In genomic region chr19:51339313-51339686, GRCh38 we compare ENCODE assay signal across 8 cellular contexts. TPM values are rescaled to one million over a fixed set of nuclear protein-coding genes. Genes with fewer than 3 reads are reported as not detected.
A peak's percentile ranks its signal among the peaks of the same experiment; 100 is the strongest.
DNase-seq lines count a peak whose midpoint lies in the region; ATAC-seq, FAIRE-seq and TF ChIP-seq lines count a peak whose summit lies in the region.

No MANE protein-coding gene starts in this region.

- H3K4me1 Mint-ChIP-seq in CD4-positive, CD25-positive, alpha-beta regulatory T cell, result peaks cover 0 to 18% (median 11%) of the 10 kb centered on the region in 4 donors
- H3K4me1 Mint-ChIP-seq in H9, result peaks cover 23 to 29% of the 10 kb centered on the region in 2 experiments
- H3K4me1 Mint-ChIP-seq in activated naive CD8-positive, alpha-beta T cell treated with anti-CD3 and anti-CD28 coated beads, Interleukin-2, amount 50 U/mL, for 24 hours, result peaks cover 23% of the 10 kb centered on the region

- no TSS peak for BruUV-seq in HepG2 (replicated peaks; lab: Mats Ljungman, UMichigan)

- H3K79me1 ChIP-seq in H9 (ENCODE audit: insufficient read depth, low read depth, low read length, poor library complexity, severe bottlenecking), result no peaks in the 10 kb centered on the region

- H2AK5ac ChIP-seq in H9 (ENCODE audit: insufficient read length, low read length), result no peak overlapping the region

- no peak for ATAC-seq in CD4-positive, CD25-positive, alpha-beta regulatory T cell (ENCODE audit: low read depth in 2 of 2)
- ATAC-seq in activated naive CD8-positive, alpha-beta T cell treated with anti-CD3 and anti-CD28 coated beads, Interleukin-2, amount 50 U/mL, for 24 hours, result no peak
- ATAC-seq in HepG2 (no peak), upper lobe of left lung (ENCODE audit: low FRiP score in 2 of 2) (no peak), HG02885 (IDR thresholded peaks at IDR 0.05; ENCODE audit: poor library complexity, unreplicated experiment) (no peak)

- 0 out of 4 replicates have a peak, but pooled peaks of 1 of the 2 experiments have one; percentile 6 for TF ChIP-seq POLR2A in HepG2 (IDR thresholded peaks at IDR 0.05; ENCODE audit: insufficient read depth in 1 of 2, low read depth in 2 of 2, low read length in 2 of 2)
- TF ChIP-seq POLR2A in upper lobe of left lung (IDR thresholded peaks at IDR 0.05), result no peak

- peak overlapping the region; percentile 73 for H3K4me3 ChIP-seq in CD4-positive, CD25-positive, alpha-beta regulatory T cell (ENCODE audit: low read depth, low read length)
- H3K4me3 ChIP-seq in HepG2 (replicated peaks in 1 of 3; ENCODE audit: insufficient read depth in 1 of 3, low read depth in 2 of 3, low read length in 3 of 3) (peak overlapping the region; percentile 67 to 80 (median 80)), upper lobe of left lung (peak overlapping the region; percentile 56 to 77 (median 70))

- H2AFZ ChIP-seq in H9 (ENCODE audit: low read length) (peak overlapping the region; percentile 76), HepG2 (ENCODE audit: low read length) (no peak overlapping the region)

- TF ChIP-seq RAD21 in HepG2 (CRISPR knock-in tag; IDR thresholded peaks at IDR 0.05), result no peak

- peaks cover 14% of the 10 kb centered on the region for H3K27me3 Mint-ChIP-seq in CD4-positive, CD25-positive, alpha-beta regulatory T cell
- peaks cover 19% of the 10 kb centered on the region for H3K27me3 Mint-ChIP-seq in H9 (ENCODE audit: low read depth)
- peaks cover 5% of the 10 kb centered on the region for H3K27me3 Mint-ChIP-seq in activated naive CD8-positive, alpha-beta T cell treated with anti-CD3 and anti-CD28 coated beads, Interleukin-2, amount 50 U/mL, for 24 hours

- no peak overlapping the region for H4K91ac ChIP-seq in H9 (ENCODE audit: insufficient read length, low read depth, low read length)

- no peaks in the 10 kb centered on the region for H3K36me3 Mint-ChIP-seq in CD4-positive, CD25-positive, alpha-beta regulatory T cell
- H3K36me3 Mint-ChIP-seq in H9 (ENCODE audit: insufficient read depth in 1 of 3, low read depth in 3 of 3), result peaks cover 5 to 11% (median 9%) of the 10 kb centered on the region in 3 experiments; a peak in 6 of 7 replicates
- H3K36me3 Mint-ChIP-seq in activated naive CD8-positive, alpha-beta T cell treated with anti-CD3 and anti-CD28 coated beads, Interleukin-2, amount 50 U/mL, for 24 hours (ENCODE audit: low read depth), result peaks cover 1% of the 10 kb centered on the region

- H3K79me2 ChIP-seq in H9 (ENCODE audit: insufficient read depth, low read length) (no peaks in the 10 kb centered on the region), HepG2 (ENCODE audit: insufficient read depth, low read length) (no peaks in the 10 kb centered on the region)

- in situ Hi-C loops in HepG2 (cut with HindIII; ENCODE audit: extremely low pct_ligation_motif_present, low pct_unique_long_range_greater_than_20kb), result no loop called here

- no peaks in the 10 kb centered on the region for H4K20me1 ChIP-seq in H9 (ENCODE audit: control insufficient read depth, insufficient read depth, insufficient read length)
- peaks cover 7% of the 10 kb centered on the region; the same call in 1 of the 2 replicates for H4K20me1 ChIP-seq in HepG2 (ENCODE audit: insufficient read depth, low read length)

- no CpG with 5 or more reads among the region's 10 CpGs for WGBS in H9 (ENCODE audit: extremely low coverage, insufficient read length, low lambda C conversion rate)
- WGBS in HepG2 (ENCODE audit: low lambda C conversion rate), result 60% methylated on average over 10 of the region's 10 CpGs
- whole genome bisulfite sequencing in upper lobe of left lung, 2 donors, result 1% methylated on average over 10 of the region's 10 CpGs

- H3K27me3 ChIP-seq in CD4-positive, CD25-positive, alpha-beta regulatory T cell (ENCODE audit: control insufficient read depth, insufficient read depth, low read length), result no peaks in the 10 kb centered on the region
- H3K27me3 ChIP-seq in H9 (ENCODE audit: insufficient read depth, low read length) (no peaks in the 10 kb centered on the region), HepG2 (ENCODE audit: control insufficient read depth in 1 of 2, insufficient read depth in 2 of 2, low read length in 2 of 2) (no peaks in the 10 kb centered on the region), upper lobe of left lung (no peaks in the 10 kb centered on the region)

- H3K4ac ChIP-seq in H9 (ENCODE audit: low read depth, low read length), result no peak overlapping the region

- no peak for FAIRE-seq in HepG2 (lab: Jason Lieb, UNC)

- no peak overlapping the region for H2BK15ac ChIP-seq in H9 (ENCODE audit: low read depth, low read length)

- H3K36me3 ChIP-seq in CD4-positive, CD25-positive, alpha-beta regulatory T cell (ENCODE audit: control insufficient read depth, insufficient read depth, low read length), result no peaks in the 10 kb centered on the region
- H3K36me3 ChIP-seq in HepG2 (replicated peaks in 1 of 2; ENCODE audit: control insufficient read depth in 1 of 2, insufficient read depth in 2 of 2, low read length in 2 of 2), result peaks cover 4 to 5% of the 10 kb centered on the region in 2 experiments; a peak in 3 of 5 replicates
- peaks cover 0 to 2% (median 0%) of the 10 kb centered on the region in 4 donors for H3K36me3 ChIP-seq in upper lobe of left lung

- H4K8ac ChIP-seq in H9 (replicated peaks; ENCODE audit: insufficient read length, low read depth, low read length), result no peak overlapping the region

- TF ChIP-seq CTCF in H9 (conservative IDR thresholded peaks at IDR 0.05) (no peak), HepG2 (CRISPR knock-in tag; IDR thresholded peaks at IDR 0.05) (no peak), upper lobe of left lung (IDR thresholded peaks at IDR 0.05) (no peak)

- H2BK12ac ChIP-seq in H9 (ENCODE audit: insufficient read length, low read depth, low read length), result no peak overlapping the region

- no peaks in the 10 kb centered on the region for H3K9me3 Mint-ChIP-seq in CD4-positive, CD25-positive, alpha-beta regulatory T cell
- no peaks in the 10 kb centered on the region; a peak in 1 of 5 replicates for H3K9me3 Mint-ChIP-seq in H9
- H3K9me3 Mint-ChIP-seq in activated naive CD8-positive, alpha-beta T cell treated with anti-CD3 and anti-CD28 coated beads, Interleukin-2, amount 50 U/mL, for 24 hours, result no peaks in the 10 kb centered on the region

- intact Hi-C loops in HepG2 (cut with micrococcal nuclease; ENCODE audit: unreplicated experiment), result loop anchor here (1.0 to 2.0 kb wide), 3 partner anchors 24 to 100 kb away; no protein-coding TSS in a partner anchor

- H2BK20ac ChIP-seq in H9 (ENCODE audit: low read depth, low read length, poor library complexity, severe bottlenecking), result no peak overlapping the region

- no peak overlapping the region for H2BK5ac ChIP-seq in H9 (ENCODE audit: insufficient read length, low read length)

- peak overlapping the region; percentile 84 to 94 (median 88) for H3K4me3 Mint-ChIP-seq in CD4-positive, CD25-positive, alpha-beta regulatory T cell
- peak overlapping the region; percentile 77 to 89 for H3K4me3 Mint-ChIP-seq in H9
- H3K4me3 Mint-ChIP-seq in activated naive CD8-positive, alpha-beta T cell treated with anti-CD3 and anti-CD28 coated beads, Interleukin-2, amount 50 U/mL, for 24 hours, result peak overlapping the region; percentile 87

- POLR2A ChIA-PET in HepG2 (lab: Yijun Ruan, JAX), result interaction anchor here (0.6 to 6.9 kb wide), 14 partner anchors 12 to 256 kb away, joined by 3 to 211 read pairs (median 9); partner anchors contain the start of genes ETFB, LIM2 and NKG7

- H4K5ac ChIP-seq in H9 (ENCODE audit: insufficient read length, low read depth, low read length), result no peak overlapping the region

- H3K9me3 ChIP-seq in CD4-positive, CD25-positive, alpha-beta regulatory T cell (ENCODE audit: control insufficient read depth in 2 of 2, low read length in 2 of 2), result no peaks in the 10 kb centered on the region
- H3K9me3 ChIP-seq in H9 (ENCODE audit: control insufficient read depth, low read depth, low read length) (no peaks in the 10 kb centered on the region), HepG2 (ENCODE audit: low read length) (no peaks in the 10 kb centered on the region), upper lobe of left lung (no peaks in the 10 kb centered on the region)

- peak overlapping the region in 2 of 3 donors; percentile 73 to 79 for H3K27ac Mint-ChIP-seq in CD4-positive, CD25-positive, alpha-beta regulatory T cell
- peak overlapping the region; percentile 87 to 98 (median 97); a peak in 6 of 7 replicates for H3K27ac Mint-ChIP-seq in H9
- peak overlapping the region; percentile 85 for H3K27ac Mint-ChIP-seq in activated naive CD8-positive, alpha-beta T cell treated with anti-CD3 and anti-CD28 coated beads, Interleukin-2, amount 50 U/mL, for 24 hours

- H2BK120ac ChIP-seq in H9 (ENCODE audit: low read depth, low read length, poor library complexity, severe bottlenecking), result no peak overlapping the region

- CTCF ChIA-PET in HepG2 (lab: Yijun Ruan, JAX; ENCODE audit: low intra/inter-chr PET ratio, low total read pairs), result interaction anchor here (1.0 to 3.1 kb wide), 5 partner anchors 28 to 99 kb away, joined by 3 to 38 read pairs (median 9); no protein-coding TSS in a partner anchor

- H3K23ac ChIP-seq in H9 (ENCODE audit: insufficient read length, low read depth, low read length), result no peak overlapping the region

- H3K18ac ChIP-seq in H9 (ENCODE audit: insufficient read length, low read depth, low read length), result no peak overlapping the region

- peak overlapping the region; percentile 81 for H3K4me2 ChIP-seq in H9 (ENCODE audit: insufficient read depth, insufficient read length, low read length)
- H3K4me2 ChIP-seq in HepG2 (ENCODE audit: low read depth, low read length), result peak overlapping the region; percentile 86

- no peak overlapping the region for H3K9ac ChIP-seq in H9 (ENCODE audit: extremely low read depth, insufficient read length, low read length)
- peak overlapping the region; percentile 53 for H3K9ac ChIP-seq in HepG2 (ENCODE audit: insufficient read depth, low read depth, low read length)

- peaks cover 17% of the 10 kb centered on the region for H3K4me1 ChIP-seq in CD4-positive, CD25-positive, alpha-beta regulatory T cell (ENCODE audit: control insufficient read depth, insufficient read depth, low read length, poor library complexity, severe bottlenecking)
- peaks cover 14% of the 10 kb centered on the region for H3K4me1 ChIP-seq in H9 (ENCODE audit: insufficient read depth, low read length)
- H3K4me1 ChIP-seq in HepG2 (ENCODE audit: insufficient read depth, low read length), result peaks cover 48% of the 10 kb centered on the region
- H3K4me1 ChIP-seq in upper lobe of left lung, result peaks cover 9 to 25% (median 20%) of the 10 kb centered on the region in 4 donors

- no peak overlapping the region for H3K56ac ChIP-seq in H9 (ENCODE audit: insufficient read length, low read depth, low read length)

- DNase-seq in CD4-positive, CD25-positive, alpha-beta regulatory T cell, result no peak
- DNase-seq in H9 (peak; percentile 87), HepG2 (ENCODE audit: low spot score) (no peak), upper lobe of left lung (no peak), NCI-H345 (lab: John Stamatoyannopoulos, UW) (no peak)
- DNase-seq in activated naive CD8-positive, alpha-beta T cell treated with anti-CD3 and anti-CD28 coated beads, Interleukin-2, amount 50 U/mL, for 24 hours, result no peak
- no peak for DNase-seq in effector CD8-positive, alpha-beta T cell (lab: John Stamatoyannopoulos, UW)

- no peak overlapping the region for H3T11ph ChIP-seq in H9 (ENCODE audit: low read length)

- peaks cover 6% of the 10 kb centered on the region for H3K23me2 ChIP-seq in H9 (ENCODE audit: insufficient read length, low read depth, low read length, poor library complexity, severe bottlenecking)

- H3K27ac ChIP-seq in CD4-positive, CD25-positive, alpha-beta regulatory T cell (ENCODE audit: insufficient read depth, low read length, poor library complexity, severe bottlenecking), result no peak overlapping the region
- H3K27ac ChIP-seq in H9 (ENCODE audit: insufficient read length, low read depth, low read length) (no peak overlapping the region), HepG2 (ENCODE audit: extremely low read length, insufficient read depth, low read length) (peak overlapping the region; percentile 40), upper lobe of left lung (peak overlapping the region; percentile 61 to 76 (median 64))

- no peak for TF ChIP-seq EP300 in HepG2 (IDR thresholded peaks at IDR 0.05; ENCODE audit: low read depth in 2 of 2, low read length in 2 of 2)
- no peak for TF ChIP-seq EP300 in HepG2 (CRISPR knock-in tag; IDR thresholded peaks at IDR 0.05; ENCODE audit: borderline replicate concordance)
- no peak for TF ChIP-seq EP300 in upper lobe of left lung (IDR thresholded peaks at IDR 0.05)

- no peak overlapping the region for H3K14ac ChIP-seq in H9 (ENCODE audit: insufficient read depth, low read length)

RNA-seq across cellular contexts. Expression of gene VSIG10L, which starts 2.6 kb away (rescaled TPM):
- total RNA-seq in CD4-positive, CD25-positive, alpha-beta regulatory T cell, result 0.27 TPM
- under 1 TPM in 2 of 4 donors, not detected in 2; 0.15 to 0.37 TPM for polyA plus RNA-seq in CD4-positive, CD25-positive, alpha-beta regulatory T cell
- total RNA-seq in H9 (2021) (5.3 and 5.6 TPM in 2 replicates), HepG2 (2016; rRNA removed; fragmentation: Illumina TruSeq; extraction: Trizol) (1.8 and 2.7 TPM in 2 replicates), upper lobe of left lung (10 to 100 TPM in 1 of 6 donors, 1 to 10 TPM in 4, under 1 TPM in 1; 0.76 to 13.6 (median 2.8) TPM)
- total RNA-seq in HepG2 (2016; cell fraction: cytosol; rRNA removed; fragmentation: Illumina TruSeq; extraction: Trizol; ENCODE audit: low read depth), result 0.62 and 1.0 TPM in 2 replicates
- 1.4 and 2.7 TPM in 2 replicates for total RNA-seq in HepG2 (2016; cell fraction: insoluble cytoplasmic fraction; rRNA removed; fragmentation: Illumina TruSeq; extraction: Trizol)
- total RNA-seq in HepG2 (2016; cell fraction: membrane; rRNA removed; fragmentation: Illumina TruSeq; extraction: Trizol), result 1.7 and 1.8 TPM in 2 replicates
- 3.5 and 4.0 TPM in 2 replicates for total RNA-seq in HepG2 (2016; cell fraction: nucleus; rRNA removed; fragmentation: Illumina TruSeq; extraction: Trizol)
- polyA plus RNA-seq in HepG2 (2011; rRNA removed), result 8.0 and 8.5 TPM in 2 replicates
- 3.0 and 3.1 TPM in 2 replicates for polyA plus RNA-seq in HepG2 (2011; cell fraction: cytosol; rRNA removed)
- polyA plus RNA-seq in HepG2 (2011; cell fraction: nucleus; rRNA removed), result 31.6 and 35.6 TPM in 2 replicates
- polyA plus RNA-seq in HepG2 (2012), result 6.0 and 7.0 TPM in 2 replicates
- 1.5 and 1.7 TPM in 2 replicates for polyA plus RNA-seq in HepG2 (2016; cell fraction: cytosol; fragmentation: Illumina TruSeq; extraction: Trizol; ENCODE audit: low read depth)
- polyA plus RNA-seq in HepG2 (2016; cell fraction: insoluble cytoplasmic fraction; fragmentation: Illumina TruSeq; extraction: Trizol; ENCODE audit: low read depth), result 3.4 and 4.1 TPM in 2 replicates
- 3.5 and 3.7 TPM in 2 replicates for polyA plus RNA-seq in HepG2 (2016; cell fraction: membrane; fragmentation: Illumina TruSeq; extraction: Trizol; ENCODE audit: low read depth)
- 13.3 and 13.8 TPM in 2 replicates for polyA plus RNA-seq in HepG2 (2016; cell fraction: nucleus; fragmentation: Illumina TruSeq; extraction: Trizol; ENCODE audit: insufficient read depth, low read depth)
- 0.75 and 3.1 TPM in 2 replicates for polyA minus RNA-seq in HepG2 (2011; rRNA and poly(A)+ RNA removed; ENCODE audit: low replicate concordance)
- 1.5 and 1.7 TPM in 2 replicates for polyA minus RNA-seq in HepG2 (2011; cell fraction: cytosol; rRNA and poly(A)+ RNA removed)
- polyA minus RNA-seq in HepG2 (2011; cell fraction: nucleus; rRNA and poly(A)+ RNA removed), result 7.2 and 9.5 TPM in 2 replicates

RNA-seq across cellular contexts. Expression of gene ETFB, which starts 26.9 kb away (rescaled TPM):
- 41.7 TPM for total RNA-seq in CD4-positive, CD25-positive, alpha-beta regulatory T cell
- polyA plus RNA-seq in CD4-positive, CD25-positive, alpha-beta regulatory T cell, result 100 to 1,000 TPM in 1 of 4 donors, 10 to 100 TPM in 3; 68.8 to 113 (median 79.5) TPM
- 44.8 and 49.4 TPM in 2 replicates for total RNA-seq in H9 (2021)
- 678 and 853 TPM in 2 replicates for total RNA-seq in HepG2 (2016; rRNA removed; fragmentation: Illumina TruSeq; extraction: Trizol)
- total RNA-seq in HepG2 (2016; cell fraction: cytosol; rRNA removed; fragmentation: Illumina TruSeq; extraction: Trizol; ENCODE audit: low read depth), result 187 and 190 TPM in 2 replicates
- total RNA-seq in HepG2 (2016; cell fraction: insoluble cytoplasmic fraction; rRNA removed; fragmentation: Illumina TruSeq; extraction: Trizol), result 701 and 868 TPM in 2 replicates
- total RNA-seq in HepG2 (2016; cell fraction: membrane; rRNA removed; fragmentation: Illumina TruSeq; extraction: Trizol), result 206 and 231 TPM in 2 replicates
- 228 and 251 TPM in 2 replicates for total RNA-seq in HepG2 (2016; cell fraction: nucleus; rRNA removed; fragmentation: Illumina TruSeq; extraction: Trizol)
- 1,171 and 1,314 TPM in 2 replicates for polyA plus RNA-seq in HepG2 (2011; rRNA removed)
- polyA plus RNA-seq in HepG2 (2011; cell fraction: cytosol; rRNA removed), result 1,380 and 2,015 TPM in 2 replicates
- 550 and 597 TPM in 2 replicates for polyA plus RNA-seq in HepG2 (2011; cell fraction: nucleus; rRNA removed)
- polyA plus RNA-seq in HepG2 (2012), result 654 and 683 TPM in 2 replicates
- 206 and 220 TPM in 2 replicates for polyA plus RNA-seq in HepG2 (2016; cell fraction: cytosol; fragmentation: Illumina TruSeq; extraction: Trizol; ENCODE audit: low read depth)
- polyA plus RNA-seq in HepG2 (2016; cell fraction: insoluble cytoplasmic fraction; fragmentation: Illumina TruSeq; extraction: Trizol; ENCODE audit: low read depth), result 802 and 838 TPM in 2 replicates
- 172 and 183 TPM in 2 replicates for polyA plus RNA-seq in HepG2 (2016; cell fraction: membrane; fragmentation: Illumina TruSeq; extraction: Trizol; ENCODE audit: low read depth)
- 373 and 382 TPM in 2 replicates for polyA plus RNA-seq in HepG2 (2016; cell fraction: nucleus; fragmentation: Illumina TruSeq; extraction: Trizol; ENCODE audit: insufficient read depth, low read depth)
- 108 and 610 TPM in 2 replicates for polyA minus RNA-seq in HepG2 (2011; rRNA and poly(A)+ RNA removed; ENCODE audit: low replicate concordance)
- 250 and 276 TPM in 2 replicates for polyA minus RNA-seq in HepG2 (2011; cell fraction: cytosol; rRNA and poly(A)+ RNA removed)
- polyA minus RNA-seq in HepG2 (2011; cell fraction: nucleus; rRNA and poly(A)+ RNA removed), result 141 and 147 TPM in 2 replicates
- 100 to 1,000 TPM in 1 of 6 donors, 10 to 100 TPM in 5; 59.7 to 102 (median 86.6) TPM for total RNA-seq in upper lobe of left lung

RNA-seq across cellular contexts. Expression of gene IGLON5, which starts 27.9 kb away (rescaled TPM):
- total RNA-seq in CD4-positive, CD25-positive, alpha-beta regulatory T cell, result not detected
- polyA plus RNA-seq in CD4-positive, CD25-positive, alpha-beta regulatory T cell, result not detected
- total RNA-seq in H9 (2021), result 41.4 and 42.3 TPM in 2 replicates
- total RNA-seq in HepG2 (2016; rRNA removed; fragmentation: Illumina TruSeq; extraction: Trizol), result 0.04 TPM in 1 of 2 replicates, not detected in the other
- not detected in 2 replicates for total RNA-seq in HepG2 (2016; cell fraction: cytosol; rRNA removed; fragmentation: Illumina TruSeq; extraction: Trizol; ENCODE audit: low read depth)
- total RNA-seq in HepG2 (2016; cell fraction: insoluble cytoplasmic fraction; rRNA removed; fragmentation: Illumina TruSeq; extraction: Trizol), result not detected in 2 replicates
- not detected in 2 replicates for total RNA-seq in HepG2 (2016; cell fraction: membrane; rRNA removed; fragmentation: Illumina TruSeq; extraction: Trizol)
- not detected in 2 replicates for total RNA-seq in HepG2 (2016; cell fraction: nucleus; rRNA removed; fragmentation: Illumina TruSeq; extraction: Trizol)
- polyA plus RNA-seq in HepG2 (2011; rRNA removed), result 5.7 and 6.2 TPM in 2 replicates
- polyA plus RNA-seq in HepG2 (2011; cell fraction: cytosol; rRNA removed), result 6.3 and 7.1 TPM in 2 replicates
- polyA plus RNA-seq in HepG2 (2011; cell fraction: nucleus; rRNA removed), result 5.8 and 6.8 TPM in 2 replicates
- 2.9 and 6.1 TPM in 2 replicates for polyA plus RNA-seq in HepG2 (2012)
- not detected in 2 replicates for polyA plus RNA-seq in HepG2 (2016; cell fraction: cytosol; fragmentation: Illumina TruSeq; extraction: Trizol; ENCODE audit: low read depth)
- not detected in 2 replicates for polyA plus RNA-seq in HepG2 (2016; cell fraction: insoluble cytoplasmic fraction; fragmentation: Illumina TruSeq; extraction: Trizol; ENCODE audit: low read depth)
- not detected in 2 replicates for polyA plus RNA-seq in HepG2 (2016; cell fraction: membrane; fragmentation: Illumina TruSeq; extraction: Trizol; ENCODE audit: low read depth)
- not detected in 2 replicates for polyA plus RNA-seq in HepG2 (2016; cell fraction: nucleus; fragmentation: Illumina TruSeq; extraction: Trizol; ENCODE audit: insufficient read depth, low read depth)
- 2.6 TPM in 1 of 2 replicates, not detected in the other for polyA minus RNA-seq in HepG2 (2011; rRNA and poly(A)+ RNA removed; ENCODE audit: low replicate concordance)
- polyA minus RNA-seq in HepG2 (2011; cell fraction: cytosol; rRNA and poly(A)+ RNA removed), result 0.40 and 0.62 TPM in 2 replicates
- polyA minus RNA-seq in HepG2 (2011; cell fraction: nucleus; rRNA and poly(A)+ RNA removed), result 0.37 and 0.39 TPM in 2 replicates
- total RNA-seq in upper lobe of left lung, result under 1 TPM in 2 of 6 donors, not detected in 4; 0.09 to 0.10 TPM

RNA-seq across cellular contexts. Expression of gene CLDND2, which starts 29.5 kb away (rescaled TPM):
- not detected for total RNA-seq in CD4-positive, CD25-positive, alpha-beta regulatory T cell
- polyA plus RNA-seq in CD4-positive, CD25-positive, alpha-beta regulatory T cell, result under 1 TPM in 1 of 4 donors, not detected in 3; 0.41 TPM
- total RNA-seq in H9 (2021) (1.7 TPM in 1 of 2 replicates, not detected in the other), HepG2 (2016; rRNA removed; fragmentation: Illumina TruSeq; extraction: Trizol) (1.1 and 1.8 TPM in 2 replicates), upper lobe of left lung (1 to 10 TPM in 2 of 6 donors, under 1 TPM in 1, not detected in 3; 0.89 to 3.0 (median 1.7) TPM)
- total RNA-seq in HepG2 (2016; cell fraction: cytosol; rRNA removed; fragmentation: Illumina TruSeq; extraction: Trizol; ENCODE audit: low read depth), result 2.7 and 4.1 TPM in 2 replicates
- 2.4 TPM in 1 of 2 replicates, not detected in the other for total RNA-seq in HepG2 (2016; cell fraction: insoluble cytoplasmic fraction; rRNA removed; fragmentation: Illumina TruSeq; extraction: Trizol)
- 2.3 TPM in 2 replicates for total RNA-seq in HepG2 (2016; cell fraction: membrane; rRNA removed; fragmentation: Illumina TruSeq; extraction: Trizol)
- total RNA-seq in HepG2 (2016; cell fraction: nucleus; rRNA removed; fragmentation: Illumina TruSeq; extraction: Trizol), result 2.7 and 6.2 TPM in 2 replicates
- 0.84 and 1.6 TPM in 2 replicates for polyA plus RNA-seq in HepG2 (2011; rRNA removed)
- not detected in 2 replicates for polyA plus RNA-seq in HepG2 (2011; cell fraction: cytosol; rRNA removed)
- polyA plus RNA-seq in HepG2 (2011; cell fraction: nucleus; rRNA removed), result 1.3 and 2.4 TPM in 2 replicates
- 3.7 and 5.0 TPM in 2 replicates for polyA plus RNA-seq in HepG2 (2012)
- polyA plus RNA-seq in HepG2 (2016; cell fraction: cytosol; fragmentation: Illumina TruSeq; extraction: Trizol; ENCODE audit: low read depth), result 3.6 and 5.6 TPM in 2 replicates
- 1.3 and 2.6 TPM in 2 replicates for polyA plus RNA-seq in HepG2 (2016; cell fraction: insoluble cytoplasmic fraction; fragmentation: Illumina TruSeq; extraction: Trizol; ENCODE audit: low read depth)
- polyA plus RNA-seq in HepG2 (2016; cell fraction: membrane; fragmentation: Illumina TruSeq; extraction: Trizol; ENCODE audit: low read depth), result 2.3 and 2.8 TPM in 2 replicates
- 5.7 and 13.4 TPM in 2 replicates for polyA plus RNA-seq in HepG2 (2016; cell fraction: nucleus; fragmentation: Illumina TruSeq; extraction: Trizol; ENCODE audit: insufficient read depth, low read depth)
- 1.4 TPM in 1 of 2 replicates, not detected in the other for polyA minus RNA-seq in HepG2 (2011; rRNA and poly(A)+ RNA removed; ENCODE audit: low replicate concordance)
- polyA minus RNA-seq in HepG2 (2011; cell fraction: cytosol; rRNA and poly(A)+ RNA removed), result not detected in 2 replicates
- 3.0 and 4.2 TPM in 2 replicates for polyA minus RNA-seq in HepG2 (2011; cell fraction: nucleus; rRNA and poly(A)+ RNA removed)

RNA-seq across cellular contexts. Expression of gene NKG7, which starts 33.2 kb away (rescaled TPM):
- 1.8 TPM for total RNA-seq in CD4-positive, CD25-positive, alpha-beta regulatory T cell
- polyA plus RNA-seq in CD4-positive, CD25-positive, alpha-beta regulatory T cell, result 10 to 100 TPM in 1 of 4 donors, 1 to 10 TPM in 3; 2.7 to 12.2 (median 4.5) TPM
- total RNA-seq in H9 (2021) (not detected in 2 replicates), HepG2 (2016; rRNA removed; fragmentation: Illumina TruSeq; extraction: Trizol) (not detected in 2 replicates), upper lobe of left lung (10 to 100 TPM in 2 of 6 donors, 1 to 10 TPM in 4; 3.4 to 25.8 (median 9.7) TPM)
- total RNA-seq in HepG2 (2016; cell fraction: cytosol; rRNA removed; fragmentation: Illumina TruSeq; extraction: Trizol; ENCODE audit: low read depth), result not detected in 2 replicates
- total RNA-seq in HepG2 (2016; cell fraction: insoluble cytoplasmic fraction; rRNA removed; fragmentation: Illumina TruSeq; extraction: Trizol), result not detected in 2 replicates
- total RNA-seq in HepG2 (2016; cell fraction: membrane; rRNA removed; fragmentation: Illumina TruSeq; extraction: Trizol), result not detected in 2 replicates
- total RNA-seq in HepG2 (2016; cell fraction: nucleus; rRNA removed; fragmentation: Illumina TruSeq; extraction: Trizol), result not detected in 2 replicates
- 0.21 and 0.40 TPM in 2 replicates for polyA plus RNA-seq in HepG2 (2011; rRNA removed)
- 0.16 TPM in 1 of 2 replicates, not detected in the other for polyA plus RNA-seq in HepG2 (2011; cell fraction: cytosol; rRNA removed)
- not detected in 2 replicates for polyA plus RNA-seq in HepG2 (2011; cell fraction: nucleus; rRNA removed)
- polyA plus RNA-seq in HepG2 (2012), result 0.25 and 0.42 TPM in 2 replicates
- polyA plus RNA-seq in HepG2 (2016; cell fraction: cytosol; fragmentation: Illumina TruSeq; extraction: Trizol; ENCODE audit: low read depth), result not detected in 2 replicates
- not detected in 2 replicates for polyA plus RNA-seq in HepG2 (2016; cell fraction: insoluble cytoplasmic fraction; fragmentation: Illumina TruSeq; extraction: Trizol; ENCODE audit: low read depth)
- polyA plus RNA-seq in HepG2 (2016; cell fraction: membrane; fragmentation: Illumina TruSeq; extraction: Trizol; ENCODE audit: low read depth), result not detected in 2 replicates
- polyA plus RNA-seq in HepG2 (2016; cell fraction: nucleus; fragmentation: Illumina TruSeq; extraction: Trizol; ENCODE audit: insufficient read depth, low read depth), result not detected in 2 replicates
- polyA minus RNA-seq in HepG2 (2011; rRNA and poly(A)+ RNA removed; ENCODE audit: low replicate concordance), result not detected in 2 replicates
- not detected in 2 replicates for polyA minus RNA-seq in HepG2 (2011; cell fraction: cytosol; rRNA and poly(A)+ RNA removed)
- polyA minus RNA-seq in HepG2 (2011; cell fraction: nucleus; rRNA and poly(A)+ RNA removed), result not detected in 2 replicates

Comparison
In these comparisons a context has a peak if more than half of its experiments do, and no peak if none do; other contexts are left out.
1. H3K27ac ChIP-seq: peak in HepG2 (single experiment) and upper lobe of left lung (4 of 4); none in CD4-positive, CD25-positive, alpha-beta regulatory T cell (single experiment) and H9 (single experiment).
2. RNA of gene IGLON5, which starts 27.9 kb away (total RNA-seq): 41.4 to 42.3 TPM in H9; 0.04 TPM in HepG2, not detected in CD4-positive, CD25-positive, alpha-beta regulatory T cell (single experiment) and 0.09 to 0.10 TPM in upper lobe of left lung; every median in the first group is over 10 times any median in the second.
3. Peak in every context shown above with its lines, with median percentiles within 50 percentile points of each other: H3K4me3 ChIP-seq, H3K27ac Mint-ChIP-seq and H3K4me3 Mint-ChIP-seq.